15 cellular contexts compared by ENCODE assay signal in genomic region chr1:89285715-89286380, GRCh38. TPM values are rescaled to one million over a fixed set of nuclear protein-coding genes. Genes with fewer than 3 reads are reported as not detected.
DNase-seq lines count a peak whose midpoint lies in the region; ATAC-seq and TF ChIP-seq lines count a peak whose summit lies in the region.
"Had no signal": no experiment of that assay in that cellular context is flagged by ENCODE, and none has a peak within 500 bp of the region (broad histone marks: within the 10 kb centered on the region; RNA-seq: fewer than 3 reads in every experiment).

No MANE protein-coding gene starts in this region.

- H3K9me3 Mint-ChIP-seq in activated naive CD4-positive, alpha-beta T cell treated with anti-CD3 and anti-CD28 coated beads, Interleukin-2, amount 50 U/mL, for 72 hours = peaks cover 13 to 50% of the 10 kb centered on the region in 2 donors
- H3K9me3 Mint-ChIP-seq in natural killer cell treated with Interleukin-12 subunit alpha and Interleukin-12 subunit beta and Interleukin-15 and Interleukin-18, amount 100 ng/mL, for 72 hours = peaks cover 19% of the 10 kb centered on the region

- no peak overlapping the region for H3K4me3 ChIP-seq in liver (ENCODE audit: low read depth in 1 of 3, low read length in 3 of 3)
- H3K4me3 ChIP-seq in right lobe of liver = no peak overlapping the region
- H3K4me3 ChIP-seq: colonic mucosa, lung had no signal

- TF ChIP-seq CTCF in liver (IDR thresholded peaks at IDR 0.05; ENCODE audit: low read depth, low read length, missing input control) = no peak
- TF ChIP-seq CTCF in right lobe of liver (IDR thresholded peaks at IDR 0.05) = no peak

- H3K27me3 ChIP-seq in liver (ENCODE audit: control insufficient read depth in 4 of 4, insufficient read depth in 4 of 4, low read length in 3 of 4) (no peaks in the 10 kb centered on the region), right lobe of liver (no peaks in the 10 kb centered on the region)
- H3K27me3 ChIP-seq: colonic mucosa had no signal

- no peak for TF ChIP-seq RAD21 in liver (IDR thresholded peaks at IDR 0.05)

- no peak for ATAC-seq in right lobe of liver
- ATAC-seq in activated naive CD4-positive, alpha-beta T cell treated with anti-CD3 and anti-CD28 coated beads, Interleukin-2, amount 50 U/mL, for 72 hours = peak in 1 of 2 donors; percentile 49
- peak; percentile 46 to 63 for ATAC-seq in natural killer cell treated with Interleukin-12 subunit alpha and Interleukin-12 subunit beta and Interleukin-15 and Interleukin-18, amount 100 ng/mL, for 72 hours
- no peak for ATAC-seq in HG03135 (IDR thresholded peaks at IDR 0.05; ENCODE audit: unreplicated experiment)
- no peak for ATAC-seq in GM18498 (IDR thresholded peaks at IDR 0.05; ENCODE audit: unreplicated experiment)
- ATAC-seq: WTC11 had no signal

- TF ChIP-seq POLR2A in right lobe of liver (IDR thresholded peaks at IDR 0.05) = no peak
- TF ChIP-seq POLR2A in erythroblast (IDR thresholded peaks at IDR 0.05; ENCODE audit: low read length) = no peak

- no peaks in the 10 kb centered on the region for H3K36me3 ChIP-seq in liver (ENCODE audit: control insufficient read depth in 4 of 4, insufficient read depth in 3 of 4, low read depth in 1 of 4, low read length in 3 of 4)
- no peaks in the 10 kb centered on the region for H3K36me3 ChIP-seq in right lobe of liver
- H3K36me3 ChIP-seq: colonic mucosa had no signal

- H3K27ac Mint-ChIP-seq in activated naive CD4-positive, alpha-beta T cell treated with anti-CD3 and anti-CD28 coated beads, Interleukin-2, amount 50 U/mL, for 72 hours = peak overlapping the region; percentile 88 to 97
- H3K27ac Mint-ChIP-seq in natural killer cell treated with Interleukin-12 subunit alpha and Interleukin-12 subunit beta and Interleukin-15 and Interleukin-18, amount 100 ng/mL, for 72 hours = peak overlapping the region; percentile 99 to 100
- H3K27ac Mint-ChIP-seq: WTC11 had no signal

- peak overlapping the region; percentile 66 to 83 for H3K27ac ChIP-seq in liver (ENCODE audit: low read depth in 1 of 2, low read length in 2 of 2)
- peak overlapping the region in 1 of 3 donors; percentile 57 for H3K27ac ChIP-seq in right lobe of liver

- H3K9ac ChIP-seq in liver (ENCODE audit: low read depth in 1 of 2, low read length in 2 of 2) = no peak overlapping the region

- no peaks in the 10 kb centered on the region for H3K9me3 ChIP-seq in liver (ENCODE audit: control insufficient read depth in 4 of 4, low read length in 3 of 4)
- H3K9me3 ChIP-seq in right lobe of liver = no peaks in the 10 kb centered on the region
- H3K9me3 ChIP-seq: colonic mucosa had no signal

- H3K4me1 ChIP-seq in liver (ENCODE audit: control insufficient read depth in 4 of 4, insufficient read depth in 4 of 4, low read length in 3 of 4) (peaks cover 1 to 26% (median 17%) of the 10 kb centered on the region in 4 donors), right lobe of liver (peaks cover 0 to 24% (median 8%) of the 10 kb centered on the region in 4 donors)
- H3K4me1 ChIP-seq: colonic mucosa had no signal

- peaks cover 77 to 82% of the 10 kb centered on the region in 2 donors for H3K4me1 Mint-ChIP-seq in natural killer cell treated with Interleukin-12 subunit alpha and Interleukin-12 subunit beta and Interleukin-15 and Interleukin-18, amount 100 ng/mL, for 72 hours (ENCODE audit: low read depth in 2 of 2)
- H3K4me1 Mint-ChIP-seq: WTC11 had no signal

- no peaks in the 10 kb centered on the region for H3K27me3 Mint-ChIP-seq in natural killer cell treated with Interleukin-12 subunit alpha and Interleukin-12 subunit beta and Interleukin-15 and Interleukin-18, amount 100 ng/mL, for 72 hours

- DNase-seq in right lobe of liver = no peak
- DNase-seq in activated naive CD4-positive, alpha-beta T cell treated with anti-CD3 and anti-CD28 coated beads, Interleukin-2, amount 50 U/mL, for 72 hours (ENCODE audit: low spot score in 2 of 2) = no peak
- DNase-seq in natural killer cell treated with Interleukin-12 subunit alpha and Interleukin-12 subunit beta and Interleukin-15 and Interleukin-18, amount 100 ng/mL, for 72 hours (ENCODE audit: low spot score) = no peak
- DNase-seq in GDM1 (lab: John Stamatoyannopoulos, UW) = no peak
- DNase-seq in erythroblast (lab: John Stamatoyannopoulos, UW) = no peak
- DNase-seq: colonic mucosa, NCI-H1436 treated with DMSO at 0.1 percent for 48 hours, NCI-H226 had no signal

- 94% methylated on average over 6 of the region's 6 CpGs for WGBS in liver
- WGBS in right lobe of liver (ENCODE audit: insufficient coverage, low coverage, low lambda C conversion rate, missing lambda C conversion rate) = 90% methylated on average over 6 of the region's 6 CpGs

- H3K4me3 Mint-ChIP-seq in natural killer cell treated with Interleukin-12 subunit alpha and Interleukin-12 subunit beta and Interleukin-15 and Interleukin-18, amount 100 ng/mL, for 72 hours = peak overlapping the region; percentile 87
- H3K4me3 Mint-ChIP-seq: WTC11 had no signal

- intact Hi-C loops in right lobe of liver (cut with DNase I) = no loop called here

- peaks cover 26 to 69% of the 10 kb centered on the region in 2 donors for H3K36me3 Mint-ChIP-seq in activated naive CD4-positive, alpha-beta T cell treated with anti-CD3 and anti-CD28 coated beads, Interleukin-2, amount 50 U/mL, for 72 hours
- peaks cover 32% of the 10 kb centered on the region for H3K36me3 Mint-ChIP-seq in natural killer cell treated with Interleukin-12 subunit alpha and Interleukin-12 subunit beta and Interleukin-15 and Interleukin-18, amount 100 ng/mL, for 72 hours
- H3K36me3 Mint-ChIP-seq: WTC11 had no signal

TF ChIP-seq in liver, 16 proteins besides CTCF, POLR2A, EP300 and RAD21:
- TF ChIP-seq EGR1 (IDR thresholded peaks at IDR 0.05; ENCODE audit: low read depth in 2 of 2) (no peak), MAX (IDR thresholded peaks at IDR 0.05) (no peak)

RNA-seq across cellular contexts. Expression of gene GBP5, which starts 13.2 kb away (rescaled TPM):
- total RNA-seq in liver (1 to 10 TPM; 1.9 to 3.8 TPM), right lobe of liver (1 to 10 TPM in 5 of 6 experiments, under 1 TPM in 1; 0.44 to 5.0 (median 1.5) TPM)
- 1 to 10 TPM in 1 of 2 donors, under 1 TPM in 1; 0.78 to 1.5 TPM for polyA plus RNA-seq in liver
- total RNA-seq in activated naive CD4-positive, alpha-beta T cell treated with anti-CD3 and anti-CD28 coated beads, Interleukin-2, amount 50 U/mL, for 72 hours = 100 to 1,000 TPM in 1 of 2 donors, 10 to 100 TPM in 1; 86.8 to 151 TPM
- 100 to 1,000 TPM; 305 to 573 TPM for total RNA-seq in natural killer cell treated with Interleukin-12 subunit alpha and Interleukin-12 subunit beta and Interleukin-15 and Interleukin-18, amount 100 ng/mL, for 72 hours
- total RNA-seq: epithelial cell of proximal tubule had no signal
- polyA plus RNA-seq: neural cell had no signal

Comparison
In these comparisons a context has a peak if more than half of its experiments do, and no peak if none do; other contexts are left out.
1. ATAC-seq: peak in natural killer cell treated with Interleukin-12 subunit alpha and Interleukin-12 subunit beta and Interleukin-15 and Interleukin-18, amount 100 ng/mL, for 72 hours (2 of 2); none in right lobe of liver (0 of 4), HG03135 (single experiment) and GM18498 (single experiment).
2. RNA of gene GBP5, which starts 13.2 kb away (total RNA-seq): 305 to 573 TPM in natural killer cell treated with Interleukin-12 subunit alpha and Interleukin-12 subunit beta and Interleukin-15 and Interleukin-18, amount 100 ng/mL, for 72 hours and 86.8 to 151 TPM in activated naive CD4-positive, alpha-beta T cell treated with anti-CD3 and anti-CD28 coated beads, Interleukin-2, amount 50 U/mL, for 72 hours; 1.9 to 3.8 TPM in liver and 0.44 to 5.0 TPM in right lobe of liver; every median in the first group is over 10 times any median in the second.